22 cellular contexts compared by ENCODE assay signal in genomic region chr6:147109707-147110106, GRCh38.
"Had no signal": no experiment of that assay in that cellular context is flagged by ENCODE, and none has a peak within 500 bp of the region (broad histone marks: within the 10 kb centered on the region; RNA-seq: fewer than 3 reads in every experiment).

No MANE protein-coding gene starts in this region.

- H3K27me3 Mint-ChIP-seq: stimulated activated naive CD8-positive, alpha-beta T cell treated with anti-CD3 and anti-CD28 coated beads, Interleukin-15, amount 100 ng/mL, for 72 hours had no signal

- H3K9me3 ChIP-seq: lower lobe of right lung, right lobe of liver, suprapubic skin, transverse colon, uterus had no signal

- H3K4me1 ChIP-seq: foreskin keratinocyte, lower lobe of right lung, right lobe of liver, suprapubic skin, transverse colon, uterus had no signal

- H2AFZ ChIP-seq: parathyroid adenoma had no signal

- H3K9me3 Mint-ChIP-seq: endodermal cell; nephron; stimulated activated naive CD8-positive, alpha-beta T cell treated with anti-CD3 and anti-CD28 coated beads, Interleukin-15, amount 100 ng/mL, for 72 hours had no signal

- H3K4me1 Mint-ChIP-seq: endodermal cell had no signal

- H3K9ac ChIP-seq: parathyroid adenoma had no signal

- H3K27me3 ChIP-seq: cardiac muscle cell, dorsolateral prefrontal cortex, foreskin keratinocyte, right lobe of liver, suprapubic skin, transverse colon, uterus had no signal

- H3K27ac Mint-ChIP-seq: endodermal cell; nephron; stimulated activated naive CD8-positive, alpha-beta T cell treated with anti-CD3 and anti-CD28 coated beads, Interleukin-15, amount 100 ng/mL, for 72 hours had no signal

- H3K4me3 ChIP-seq: cardiac muscle cell, dorsolateral prefrontal cortex, lower lobe of right lung, right lobe of liver, smooth muscle cell, suprapubic skin, transverse colon, uterus had no signal

- DNase-seq: activated CD8-positive, alpha-beta memory T cell treated with anti-CD3 and anti-CD28 coated beads for 24 hours; activated CD8-positive, alpha-beta memory T cell treated with anti-CD3 and anti-CD28 coated beads, Interleukin-2, amount 50 U/mL, for 48 hours; activated naive CD4-positive, alpha-beta T cell treated with anti-CD3 and anti-CD28 coated beads, Interleukin-2, amount 50 U/mL, for 16 hours; amniotic stem cell; dorsolateral prefrontal cortex; endodermal cell; foreskin keratinocyte; glutamatergic neuron; hippocampal formation; islet precursor cell; lower lobe of right lung; right lobe of liver; stimulated activated CD4-positive, alpha-beta T cell treated with anti-CD3 and anti-CD28 coated beads, Interleukin-4, amount 100 ng/mL, for 1 hour; stimulated activated naive CD8-positive, alpha-beta T cell treated with anti-CD3 and anti-CD28 coated beads, Interleukin-15, amount 100 ng/mL, for 72 hours; transverse colon; uterus had no signal

- H3K27ac ChIP-seq: cardiac muscle cell, dorsolateral prefrontal cortex, epithelial cell of prostate, foreskin keratinocyte, lower lobe of right lung, parathyroid adenoma, right lobe of liver, suprapubic skin, transverse colon, uterus had no signal

- H3K4me3 Mint-ChIP-seq: endodermal cell; nephron; stimulated activated naive CD8-positive, alpha-beta T cell treated with anti-CD3 and anti-CD28 coated beads, Interleukin-15, amount 100 ng/mL, for 72 hours had no signal

- H3K4me2 ChIP-seq: smooth muscle cell had no signal

- ATAC-seq: foreskin keratinocyte; lower lobe of right lung; right lobe of liver; stimulated activated naive CD8-positive, alpha-beta T cell treated with anti-CD3 and anti-CD28 coated beads, Interleukin-15, amount 100 ng/mL, for 72 hours had no signal

- H3K36me3 ChIP-seq: cardiac muscle cell, lower lobe of right lung, right lobe of liver, suprapubic skin, transverse colon, uterus had no signal

- H3K79me2 ChIP-seq: parathyroid adenoma had no signal
